In the genomic region with DNA sequence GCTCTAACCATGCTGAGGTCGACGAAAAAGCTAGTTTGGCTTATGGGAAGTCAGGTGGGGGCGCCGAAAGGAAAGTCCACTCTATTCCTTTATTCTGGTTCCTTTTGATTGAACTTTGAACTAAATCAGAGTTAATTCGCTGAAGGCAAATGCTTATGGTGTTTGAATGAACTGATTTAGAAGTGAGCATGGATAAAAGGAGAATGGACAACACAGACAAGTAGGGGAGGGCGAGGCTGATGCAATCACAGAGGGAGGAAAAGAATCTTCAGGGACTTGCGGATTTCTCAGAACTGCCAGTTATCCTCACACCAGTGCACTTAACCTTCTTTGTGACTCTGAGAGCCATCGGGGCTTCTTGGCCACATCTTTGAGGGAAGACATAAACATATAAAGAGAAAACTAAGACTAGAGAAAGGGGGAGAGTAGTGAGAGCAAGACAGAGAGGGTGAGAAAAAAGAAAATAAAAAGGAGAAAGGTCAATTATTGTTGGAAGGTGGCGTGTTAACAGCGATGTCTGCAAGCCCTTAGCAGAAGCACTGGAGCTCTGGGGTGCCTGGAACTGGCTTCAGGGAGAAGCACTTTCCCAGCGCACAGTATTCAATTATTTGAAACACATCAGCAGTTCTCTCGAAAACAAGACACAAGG, we compare ENCODE assay signal across 27 cellular contexts. TPM values are rescaled to one million over a fixed set of nuclear protein-coding genes. Genes with fewer than 3 reads are reported as not detected.
DNase-seq lines count a peak whose midpoint lies in the region; TF ChIP-seq lines count a peak whose summit lies in the region.
"Had no signal": no experiment of that assay in that cellular context is flagged by ENCODE, and none has a peak within 500 bp of the region (broad histone marks: within the 10 kb centered on the region; RNA-seq: fewer than 3 reads in every experiment).

No MANE protein-coding gene starts in this region.

- H3K27me3 ChIP-seq in SJCRH30 (no peaks in the 10 kb centered on the region), esophagus muscularis mucosa (no peaks in the 10 kb centered on the region), neural progenitor cell (no peaks in the 10 kb centered on the region)
- H3K27me3 ChIP-seq: BE2C, cardiac muscle cell, foreskin keratinocyte, stomach had no signal

- H3K4me3 Mint-ChIP-seq in neural progenitor cell (no peak overlapping the region), HFFc6 (no peak overlapping the region)
- H3K4me3 Mint-ChIP-seq: activated CD4-positive, alpha-beta T cell treated with anti-CD3 and anti-CD28 coated beads for 36 hours; activated CD8-positive, alpha-beta T cell treated with anti-CD3 and anti-CD28 coated beads, Interleukin-2, amount 10 ng/mL, durations not matched to agents 7 days and 5 days; activated naive CD8-positive, alpha-beta T cell had no signal

- H3K36me3 Mint-ChIP-seq in neural progenitor cell, result no peaks in the 10 kb centered on the region
- no peaks in the 10 kb centered on the region for H3K36me3 Mint-ChIP-seq in HFFc6 (ENCODE audit: low read depth)
- H3K36me3 Mint-ChIP-seq: activated naive CD8-positive, alpha-beta T cell had no signal

- no peak for TF ChIP-seq POLR2A in esophagus muscularis mucosa (IDR thresholded peaks at IDR 0.05; ENCODE audit: low read depth)

- H3K9me3 ChIP-seq in SJCRH30 (replicated peaks) (no peaks in the 10 kb centered on the region), esophagus muscularis mucosa (no peaks in the 10 kb centered on the region), neural progenitor cell (ENCODE audit: low read depth) (no peaks in the 10 kb centered on the region)
- H3K9me3 ChIP-seq: BE2C had no signal

- H3K4me2 ChIP-seq in neural progenitor cell, result no peak overlapping the region

- intact Hi-C loops in esophagus muscularis mucosa (cut with DNase I), result loop anchor here (10.0 kb wide), 1 partner anchor 103 kb away; no protein-coding TSS in a partner anchor

- no peak overlapping the region for H3K9ac ChIP-seq in neural progenitor cell
- H3K9ac ChIP-seq: parathyroid adenoma had no signal

- no peaks in the 10 kb centered on the region for H3K79me2 ChIP-seq in neural progenitor cell (ENCODE audit: low read depth)
- H3K79me2 ChIP-seq: parathyroid adenoma had no signal

- no peaks in the 10 kb centered on the region for H3K36me3 ChIP-seq in SJCRH30
- no peaks in the 10 kb centered on the region for H3K36me3 ChIP-seq in esophagus muscularis mucosa
- H3K36me3 ChIP-seq in neural progenitor cell, result no peaks in the 10 kb centered on the region
- H3K36me3 ChIP-seq: BE2C, cardiac muscle cell, stomach had no signal

- no peak overlapping the region for H2AFZ ChIP-seq in neural progenitor cell (replicated peaks)
- H2AFZ ChIP-seq: parathyroid adenoma had no signal

- DNase-seq in AG10803 (ENCODE audit: low read depth) (peak; percentile 29), SJCRH30 (no peak), esophagus muscularis mucosa (ENCODE audit: extremely low spot score) (no peak), neural progenitor cell (ENCODE audit: low spot score) (no peak), HFFc6 (no peak), NCI-H1436 (lab: John Stamatoyannopoulos, UW) (no peak), EL (no peak)
- DNase-seq: ACHN; activated CD4-positive, alpha-beta T cell treated with anti-CD3 and anti-CD28 coated beads for 36 hours; activated CD8-positive, alpha-beta T cell treated with anti-CD3 and anti-CD28 coated beads, Interleukin-2, amount 10 ng/mL, durations not matched to agents 7 days and 5 days; BE2C; cortex of kidney; DMS 273 treated with DMSO at 0.1 percent for 48 hours; effector memory CD4-positive, alpha-beta T cell; foreskin keratinocyte; mammary epithelial cell; NCI-H1436 treated with DMSO at 0.1 percent for 48 hours; NCI-H446; NCI-H748 treated with DMSO at 0.1 percent for 48 hours; SIG-M5; stimulated activated CD4-positive, alpha-beta T cell treated with anti-CD3 and anti-CD28 coated beads, Interleukin-4, amount 100 ng/mL, for 1 hour; stomach; SW 1271 had no signal

- H3K27ac ChIP-seq in SJCRH30 (peak overlapping the region; percentile 89), esophagus muscularis mucosa (replicated peaks in 1 of 4) (peak overlapping the region in 3 of 4 donors; percentile 6 to 51 (median 23)), neural progenitor cell (no peak overlapping the region)
- H3K27ac ChIP-seq: cardiac muscle cell, foreskin keratinocyte, parathyroid adenoma had no signal

- H3K4me1 ChIP-seq in SJCRH30 (peaks cover 63% of the 10 kb centered on the region), esophagus muscularis mucosa (peaks cover 4 to 36% (median 33%) of the 10 kb centered on the region in 4 donors), neural progenitor cell (peaks cover 5% of the 10 kb centered on the region)
- H3K4me1 ChIP-seq: foreskin keratinocyte had no signal

- no peak for TF ChIP-seq CTCF in AG10803 (conservative IDR thresholded peaks at IDR 0.05; ENCODE audit: low read length)
- no peak for TF ChIP-seq CTCF in esophagus muscularis mucosa (IDR thresholded peaks at IDR 0.05)
- no peak for TF ChIP-seq CTCF in neural progenitor cell (IDR thresholded peaks at IDR 0.05)
- no peak for TF ChIP-seq CTCF in HFFc6 (IDR thresholded peaks at IDR 0.05)

- no peaks in the 10 kb centered on the region for H4K20me1 ChIP-seq in neural progenitor cell (ENCODE audit: low read depth)

- H3K4me1 Mint-ChIP-seq in neural progenitor cell (peaks cover 44% of the 10 kb centered on the region), HFFc6 (ENCODE audit: low read depth) (peaks cover 44% of the 10 kb centered on the region)
- H3K4me1 Mint-ChIP-seq: activated CD4-positive, alpha-beta T cell treated with anti-CD3 and anti-CD28 coated beads for 36 hours had no signal

- no peak overlapping the region for H3K4me3 ChIP-seq in AG10803 (ENCODE audit: low read length)
- H3K4me3 ChIP-seq in SJCRH30, result no peak overlapping the region
- no peak overlapping the region for H3K4me3 ChIP-seq in esophagus muscularis mucosa
- H3K4me3 ChIP-seq in neural progenitor cell, result no peak overlapping the region
- H3K4me3 ChIP-seq: cardiac muscle cell, GM12878, stomach had no signal

- peaks cover 9% of the 10 kb centered on the region for H3F3A ChIP-seq in neural progenitor cell (ENCODE audit: low read depth)

- WGBS in esophagus muscularis mucosa, result 67% methylated on average over 12 of the region's 12 CpGs

- H3K27ac Mint-ChIP-seq in neural progenitor cell, result peak overlapping the region; percentile 30
- H3K27ac Mint-ChIP-seq in HFFc6, result no peak overlapping the region
- H3K27ac Mint-ChIP-seq: activated CD4-positive, alpha-beta T cell treated with anti-CD3 and anti-CD28 coated beads for 36 hours; activated CD8-positive, alpha-beta T cell treated with anti-CD3 and anti-CD28 coated beads, Interleukin-2, amount 10 ng/mL, durations not matched to agents 7 days and 5 days; activated naive CD8-positive, alpha-beta T cell had no signal

- H3K27me3 Mint-ChIP-seq in neural progenitor cell (ENCODE audit: insufficient read depth, low read depth) (no peaks in the 10 kb centered on the region), HFFc6 (ENCODE audit: insufficient read depth) (0 out of 2 replicates have a peak, but pooled peaks cover 2% of the 10 kb centered on the region)
- H3K27me3 Mint-ChIP-seq: activated naive CD8-positive, alpha-beta T cell had no signal

- no peaks in the 10 kb centered on the region for H3K9me3 Mint-ChIP-seq in neural progenitor cell
- H3K9me3 Mint-ChIP-seq in HFFc6, result no peaks in the 10 kb centered on the region

- TF ChIP-seq EP300 in esophagus muscularis mucosa (IDR thresholded peaks at IDR 0.05), result no peak

RNA-seq across cellular contexts. Expression of gene PABIR2, which starts 59.2 kb away (rescaled TPM):
- total RNA-seq in SJCRH30 (2014; rRNA removed; shearing (Covaris generic)), result 18.5 and 18.6 TPM in 2 replicates
- total RNA-seq in esophagus muscularis mucosa, result 10 to 100 TPM; 13.4 to 20.8 (median 17.0) TPM
- total RNA-seq in neural progenitor cell (ENCODE audit: low replicate concordance), result 33.1 and 54.5 TPM in 2 replicates
- total RNA-seq in HFFc6 (2021; fragmentation: NEBNext Ultra II Directional; extraction: Animal tissue kit (Norgen Biotek cat#: 25700)), result 10 to 100 TPM; 18.8 to 26.3 (median 24.8) TPM
